1 cellular context compared by ENCODE assay signal in genomic region chr19:55442372-55443044, GRCh38.
TF ChIP-seq lines count a peak whose summit lies in the region.

No MANE protein-coding gene starts in this region.

TF ChIP-seq in neural cell, 6 proteins besides CTCF, POLR2A, EP300 and RAD21 (continued from another document):
- TF ChIP-seq, protein P1, sequence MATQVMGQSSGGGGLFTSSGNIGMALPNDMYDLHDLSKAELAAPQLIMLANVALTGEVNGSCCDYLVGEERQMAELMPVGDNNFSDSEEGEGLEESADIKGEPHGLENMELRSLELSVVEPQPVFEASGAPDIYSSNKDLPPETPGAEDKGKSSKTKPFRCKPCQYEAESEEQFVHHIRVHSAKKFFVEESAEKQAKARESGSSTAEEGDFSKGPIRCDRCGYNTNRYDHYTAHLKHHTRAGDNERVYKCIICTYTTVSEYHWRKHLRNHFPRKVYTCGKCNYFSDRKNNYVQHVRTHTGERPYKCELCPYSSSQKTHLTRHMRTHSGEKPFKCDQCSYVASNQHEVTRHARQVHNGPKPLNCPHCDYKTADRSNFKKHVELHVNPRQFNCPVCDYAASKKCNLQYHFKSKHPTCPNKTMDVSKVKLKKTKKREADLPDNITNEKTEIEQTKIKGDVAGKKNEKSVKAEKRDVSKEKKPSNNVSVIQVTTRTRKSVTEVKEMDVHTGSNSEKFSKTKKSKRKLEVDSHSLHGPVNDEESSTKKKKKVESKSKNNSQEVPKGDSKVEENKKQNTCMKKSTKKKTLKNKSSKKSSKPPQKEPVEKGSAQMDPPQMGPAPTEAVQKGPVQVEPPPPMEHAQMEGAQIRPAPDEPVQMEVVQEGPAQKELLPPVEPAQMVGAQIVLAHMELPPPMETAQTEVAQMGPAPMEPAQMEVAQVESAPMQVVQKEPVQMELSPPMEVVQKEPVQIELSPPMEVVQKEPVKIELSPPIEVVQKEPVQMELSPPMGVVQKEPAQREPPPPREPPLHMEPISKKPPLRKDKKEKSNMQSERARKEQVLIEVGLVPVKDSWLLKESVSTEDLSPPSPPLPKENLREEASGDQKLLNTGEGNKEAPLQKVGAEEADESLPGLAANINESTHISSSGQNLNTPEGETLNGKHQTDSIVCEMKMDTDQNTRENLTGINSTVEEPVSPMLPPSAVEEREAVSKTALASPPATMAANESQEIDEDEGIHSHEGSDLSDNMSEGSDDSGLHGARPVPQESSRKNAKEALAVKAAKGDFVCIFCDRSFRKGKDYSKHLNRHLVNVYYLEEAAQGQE (IDR thresholded peaks at IDR 0.05; ENCODE audit: borderline replicate concordance): no peak
- peak; percentile 11 for TF ChIP-seq TAF1 (IDR thresholded peaks at IDR 0.05; ENCODE audit: low read depth)
